ENCODE assay signal across 8 cellular contexts in the genomic region with DNA sequence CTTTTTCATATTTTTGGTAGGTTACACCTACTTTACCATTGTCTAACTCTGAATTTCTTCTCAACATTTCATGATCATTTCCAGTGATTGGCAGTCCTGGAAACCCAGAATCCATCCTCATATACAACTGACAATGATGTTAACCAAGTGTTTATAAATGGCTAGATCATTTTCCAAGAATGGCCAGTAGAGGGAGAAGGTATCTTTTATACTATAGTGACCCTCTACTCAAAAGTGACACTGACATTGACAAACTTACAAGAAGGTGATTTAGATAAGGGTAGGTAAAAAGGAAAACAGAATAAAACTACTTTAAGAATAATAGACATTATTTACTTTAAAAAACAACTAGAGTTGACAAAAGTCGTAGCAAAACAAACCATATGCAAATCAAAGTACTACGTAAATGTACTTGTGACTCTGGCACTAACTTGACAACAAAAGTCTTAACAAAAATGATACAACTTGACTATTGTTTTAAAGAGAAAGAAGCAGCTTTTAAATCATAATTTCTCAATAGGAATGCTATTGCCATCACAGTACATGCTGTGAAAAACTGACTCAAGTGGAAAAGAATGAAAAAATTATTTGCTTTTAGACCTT.
DNase-seq lines count a peak whose midpoint lies in the region; ATAC-seq, FAIRE-seq and TF ChIP-seq lines count a peak whose summit lies in the region.

No MANE protein-coding gene starts in this region.

- no peak for TF ChIP-seq CTCF in lower leg skin (IDR thresholded peaks at IDR 0.05)

- ATAC-seq in HG02885 (IDR thresholded peaks at IDR 0.05; ENCODE audit: poor library complexity, unreplicated experiment) (peak; percentile 56), left lobe of liver (peak; percentile 72), HG03520 (IDR thresholded peaks at IDR 0.05; ENCODE audit: unreplicated experiment) (no peak), HG02642 (IDR thresholded peaks at IDR 0.05; ENCODE audit: poor library complexity, unreplicated experiment) (no peak)

- WGBS in lower leg skin, 2 donors = 72 to 77% methylated on average over 2 of the region's 2 CpGs

- H3K4me3 ChIP-seq in lower leg skin (ENCODE audit: low read depth, poor library complexity, severe bottlenecking) = no peak overlapping the region

- TF ChIP-seq POLR2A in lower leg skin (IDR thresholded peaks at IDR 0.05) = no peak

- intact Hi-C loops in lower leg skin (cut with DNase I; ENCODE audit: low total_unique reads) = no loop called here

- FAIRE-seq in TTC549 (lab: Jason Lieb, UNC) = peak; percentile 73

- peak; percentile 1 for DNase-seq in DMS114 treated with DMSO at 0.1 percent for 48 hours (lab: John Stamatoyannopoulos, UW; ENCODE audit: unreplicated experiment)
- no peak for DNase-seq in left lobe of liver (ENCODE audit: low spot score)
- no peak for DNase-seq in stimulated activated CD4-positive, alpha-beta T cell treated with anti-CD3 and anti-CD28 coated beads, Interleukin-15, amount 100 ng/mL, for 24 hours
- no peak for DNase-seq in lower leg skin (ENCODE audit: low spot score in 2 of 2)

Comparison
In these comparisons a context has a peak if more than half of its experiments do, and no peak if none do; other contexts are left out.
1. ATAC-seq: peak in HG02885 (single experiment) and left lobe of liver (single experiment); none in HG03520 (single experiment) and HG02642 (single experiment).